Comparison of ENCODE assay signal across 23 cellular contexts in genomic region chr7:159207398-159207797, GRCh38.
"Had no signal": no experiment of that assay in that cellular context is flagged by ENCODE, and none has a peak within 500 bp of the region (broad histone marks: within the 10 kb centered on the region; RNA-seq: fewer than 3 reads in every experiment).

No MANE protein-coding gene starts in this region.

- H3K27ac ChIP-seq: foreskin keratinocyte, left ventricle myocardium inferior, lower lobe of right lung, parathyroid adenoma, psoas muscle, spleen, stomach, thyroid gland had no signal

- H3K4me3 Mint-ChIP-seq: dendritic cell treated with granulocyte-macrophage colony-stimulating factor and Interleukin-4, amounts not matched to agents 40 ng/mL and 50 ng/mL, for 4 days; effector memory CD8-positive, alpha-beta T cell; immature natural killer cell; memory B cell; naive B cell; nephron progenitor cell; stimulated activated memory B cell treated with anti-CD40 and anti-IgM and Interleukin-4, amounts not matched to agents 10 μg/mL and 1 μg/mL and 100 μg/mL, for 72 hours; type B pancreatic cell had no signal

- H3K9ac ChIP-seq: parathyroid adenoma had no signal

- H3K4me1 ChIP-seq: foreskin keratinocyte, lower lobe of right lung, parathyroid adenoma, psoas muscle, thyroid gland had no signal

- H3K27me3 Mint-ChIP-seq: dendritic cell treated with granulocyte-macrophage colony-stimulating factor and Interleukin-4, amounts not matched to agents 40 ng/mL and 50 ng/mL, for 4 days; effector memory CD8-positive, alpha-beta T cell; stimulated activated memory B cell treated with anti-CD40 and anti-IgM and Interleukin-4, amounts not matched to agents 10 μg/mL and 1 μg/mL and 100 μg/mL, for 72 hours; type B pancreatic cell had no signal

- H3K79me2 ChIP-seq: parathyroid adenoma had no signal

- H3K4me1 Mint-ChIP-seq: memory B cell; naive B cell; nephron progenitor cell; stimulated activated memory B cell treated with anti-CD40 and anti-IgM and Interleukin-4, amounts not matched to agents 10 μg/mL and 1 μg/mL and 100 μg/mL, for 72 hours had no signal

- H3K4me3 ChIP-seq: left ventricle myocardium inferior, lower lobe of right lung, psoas muscle, spleen, stomach, thyroid gland had no signal

- H3K9me3 Mint-ChIP-seq: dendritic cell treated with granulocyte-macrophage colony-stimulating factor and Interleukin-4, amounts not matched to agents 40 ng/mL and 50 ng/mL, for 4 days; effector memory CD8-positive, alpha-beta T cell; immature natural killer cell; stimulated activated memory B cell treated with anti-CD40 and anti-IgM and Interleukin-4, amounts not matched to agents 10 μg/mL and 1 μg/mL and 100 μg/mL, for 72 hours; type B pancreatic cell had no signal

- H3K36me3 Mint-ChIP-seq: immature natural killer cell; memory B cell; naive B cell; stimulated activated memory B cell treated with anti-CD40 and anti-IgM and Interleukin-4, amounts not matched to agents 10 μg/mL and 1 μg/mL and 100 μg/mL, for 72 hours; type B pancreatic cell had no signal

- H3K27me3 ChIP-seq: foreskin keratinocyte, spleen, stomach, thyroid gland had no signal

- H3K36me3 ChIP-seq: left ventricle myocardium inferior, lower lobe of right lung, spleen, stomach, thyroid gland had no signal

- DNase-seq: effector memory CD8-positive, alpha-beta T cell; foreskin keratinocyte; immature natural killer cell; left ventricle myocardium inferior; lower lobe of right lung; midbrain; naive B cell; nephron progenitor cell; psoas muscle; retina; spleen; stimulated activated CD4-positive, alpha-beta T cell treated with anti-CD3 and anti-CD28 coated beads, Interleukin-15, amount 100 ng/mL, for 24 hours; stimulated activated CD4-positive, alpha-beta T cell treated with anti-CD3 and anti-CD28 coated beads, Interleukin-1b, Interleukin-23, amount 100 ng/mL, for 48 hours; stimulated activated CD4-positive, alpha-beta T cell treated with anti-CD3 and anti-CD28 coated beads, Interleukin-4, amount 100 ng/mL, for 24 hours; stomach; substantia nigra; thyroid gland had no signal

- H3K27ac Mint-ChIP-seq: dendritic cell treated with granulocyte-macrophage colony-stimulating factor and Interleukin-4, amounts not matched to agents 40 ng/mL and 50 ng/mL, for 4 days; effector memory CD8-positive, alpha-beta T cell; memory B cell; naive B cell; nephron progenitor cell; stimulated activated memory B cell treated with anti-CD40 and anti-IgM and Interleukin-4, amounts not matched to agents 10 μg/mL and 1 μg/mL and 100 μg/mL, for 72 hours; type B pancreatic cell had no signal

- ATAC-seq: effector memory CD8-positive, alpha-beta T cell; foreskin keratinocyte; lower lobe of right lung; psoas muscle; sciatic nerve; stimulated activated memory B cell treated with anti-CD40 and anti-IgM and Interleukin-4, amounts not matched to agents 10 μg/mL and 1 μg/mL and 100 μg/mL, for 72 hours had no signal

- H2AFZ ChIP-seq: parathyroid adenoma had no signal

- H3K9me3 ChIP-seq: left ventricle myocardium inferior, lower lobe of right lung, psoas muscle, stomach, thyroid gland had no signal
